ENCODE assay signal across 8 cellular contexts in genomic region chr1:53889304-53890298, GRCh38. TPM values are rescaled to one million over a fixed set of nuclear protein-coding genes. Genes with fewer than 3 reads are reported as not detected.
DNase-seq lines count a peak whose midpoint lies in the region; ATAC-seq and TF ChIP-seq lines count a peak whose summit lies in the region.

Gene YIPF1 (minus strand): TSS chr1:53889797. CDS start chr1:53888937, 860 bp downstream.

- H3K27ac ChIP-seq in GM23248 (peak within 1 kb of the TSS; percentile 87), RWPE1 (peak within 1 kb of the TSS; percentile 65)

- no peaks in the 10 kb centered on the region for H4K20me1 ChIP-seq in GM23248 (ENCODE audit: insufficient read depth)

- peaks cover 6% of the 10 kb centered on the region for H3F3A ChIP-seq in GM23248 (ENCODE audit: insufficient read depth)

- peaks cover 10% of the 10 kb centered on the region; the same call in 1 of the 2 replicates for H3K4me1 ChIP-seq in GM23248 (ENCODE audit: insufficient read depth)

- peak within 1 kb of the TSS; percentile 92 to 95 for H3K27ac Mint-ChIP-seq in natural killer cell

- H3K9me3 Mint-ChIP-seq in natural killer cell: no peaks in the 10 kb centered on the region

- CTCF ChIA-PET in RWPE1 (lab: Yijun Ruan, JAX): interaction anchor here (0.6 to 0.7 kb wide), 2 partner anchors 70 to 1193 kb away, joined by 3 to 5 read pairs; no protein-coding TSS in a partner anchor

- peak within 1 kb of the TSS; percentile 96 for H2AFZ ChIP-seq in GM23248

- peak within 1 kb of the TSS; percentile 97 for H3K4me3 Mint-ChIP-seq in natural killer cell

- DNase-seq in EH (ENCODE audit: low read depth): peak; percentile 92
- DNase-seq in GM23248: peak; percentile 95
- DNase-seq in Kasumi-1 (lab: John Stamatoyannopoulos, UW): peak; percentile 79 to 85
- peak; percentile 92 for DNase-seq in RWPE1 (ENCODE audit: low spot score)
- DNase-seq in activated T-helper 9 cell treated with anti-CD3 and anti-CD28 coated beads, Interleukin-2, amount 50 U/mL, for 16 hours (ENCODE audit: low read depth): peak; percentile 79
- peak; percentile 82 for DNase-seq in fibroblast of peridontal ligament (ENCODE audit: extremely low read depth)
- peak; percentile 75 for DNase-seq in natural killer cell
- peak; percentile 69 to 85 (median 78) for DNase-seq in stimulated activated naive CD4-positive, alpha-beta T cell (lab: John Stamatoyannopoulos, UW)

- in situ Hi-C loops in GM23248 (cut with MboI): no loop called here

- peaks cover 37 to 40% of the 10 kb centered on the region in 2 donors for H3K4me1 Mint-ChIP-seq in natural killer cell

- ATAC-seq in natural killer cell: peak; percentile 95 to 98 (median 96)

- intact Hi-C loops in natural killer cell (cut with micrococcal nuclease): loop anchor here (1.0 kb wide), 1 partner anchor 57 kb away; the partner anchor contains the start of gene LRRC42

- no peaks in the 10 kb centered on the region for H3K9me3 ChIP-seq in GM23248 (ENCODE audit: low read depth)

- WGBS in GM23248 (ENCODE audit: low coverage in 1 of 2, low lambda C conversion rate in 2 of 2, missing lambda C conversion rate in 2 of 2), 2 experiments: 0 to 1% methylated on average over 47 to 62 of the region's 62 CpGs

- peak within 1 kb of the TSS; percentile 94 for H3K4me3 ChIP-seq in GM23248

- POLR2A ChIA-PET in RWPE1 (lab: Yijun Ruan, JAX; ENCODE audit: low non-redundant PET): interaction anchor here (0.6 to 1.6 kb wide), 2 partner anchors 57 to 127 kb away, joined by 3 read pairs; partner anchors contain the start of gene LRRC42

- H3K27me3 ChIP-seq in GM23248 (replicated peaks; ENCODE audit: insufficient read depth): no peaks in the 10 kb centered on the region

- peak within 1 kb of the TSS; percentile 88 for H3K4me2 ChIP-seq in GM23248 (ENCODE audit: unreplicated experiment)

- H3K79me2 ChIP-seq in GM23248 (ENCODE audit: insufficient read depth): no peaks in the 10 kb centered on the region

- H3K36me3 Mint-ChIP-seq in natural killer cell: peaks cover 5% of the 10 kb centered on the region

- no peaks in the 10 kb centered on the region; the same call in 1 of the 2 replicates for H3K36me3 ChIP-seq in GM23248 (ENCODE audit: low read depth)

- peak within 1 kb of the TSS; percentile 84 for H3K9ac ChIP-seq in GM23248

- TF ChIP-seq CTCF in RWPE1 (conservative IDR thresholded peaks at IDR 0.05; ENCODE audit: low read depth) (no peak), natural killer cell (IDR thresholded peaks at IDR 0.05) (no peak)

- H3K9me2 ChIP-seq in GM23248 (ENCODE audit: insufficient read depth): no peaks in the 10 kb centered on the region

- H3K27me3 Mint-ChIP-seq in natural killer cell (ENCODE audit: low read depth in 2 of 2): peaks cover 0 to 3% of the 10 kb centered on the region in 2 donors

RNA-seq across cellular contexts. Expression of gene YIPF1, which starts in this region (rescaled TPM):
- total RNA-seq in GM23248 (2014; rRNA removed; shearing (Covaris generic)): 19.9 and 21.0 TPM in 2 replicates
- polyA plus RNA-seq in GM23248 (2016; fragmentation: Nextera tagmentation; extraction: Ambion mirVana): 23.4 and 24.4 TPM in 2 replicates
- total RNA-seq in natural killer cell: 10 to 100 TPM; 13.2 to 20.8 (median 18.0) TPM

Comparison
In these comparisons a context has a peak if more than half of its experiments do, and no peak if none do; other contexts are left out.
1. Peak in every context shown above with its lines: DNase-seq, ATAC-seq, H3K4me3 ChIP-seq and H3K27ac ChIP-seq.